In the genomic region with DNA sequence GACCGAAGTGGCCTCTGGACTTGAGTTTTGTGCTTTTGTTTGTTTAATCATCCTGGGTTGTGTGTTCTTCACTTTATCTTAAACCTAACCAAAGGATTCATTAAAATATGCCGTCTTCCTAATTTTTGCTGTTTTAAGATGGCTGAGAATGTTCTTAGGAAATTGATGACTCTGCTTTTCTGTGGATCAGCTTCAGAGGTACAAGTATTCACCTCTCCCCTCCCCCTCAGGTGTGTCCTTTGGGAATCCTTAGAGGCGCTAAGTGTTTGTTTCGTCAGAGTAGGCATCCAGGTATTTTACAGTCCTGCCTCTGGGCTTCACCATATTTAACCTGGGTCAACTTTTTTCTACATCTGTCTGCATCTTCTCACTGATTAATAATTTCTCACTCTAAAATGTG, we compare ENCODE assay signal across 8 cellular contexts. TPM values are rescaled to one million over a fixed set of nuclear protein-coding genes. Genes with fewer than 3 reads are reported as not detected.
DNase-seq lines count a peak whose midpoint lies in the region; ATAC-seq, FAIRE-seq and TF ChIP-seq lines count a peak whose summit lies in the region.

No MANE protein-coding gene starts in this region.

- TF ChIP-seq POLR2A in suprapubic skin (IDR thresholded peaks at IDR 0.05) = no peak

- WGBS in suprapubic skin = 57% methylated on average over 4 of the region's 4 CpGs

- no peak for TF ChIP-seq CTCF in suprapubic skin (IDR thresholded peaks at IDR 0.05)

- no peak for DNase-seq in activated CD4-positive, alpha-beta T cell treated with anti-CD3 and anti-CD28 coated beads, Interleukin-2, amount 10 ng/mL, durations not matched to agents 24 days and 14 days
- DNase-seq in activated CD4-positive, alpha-beta T cell treated with anti-CD3 and anti-CD28 coated beads, Interleukin-2, amount 50 U/mL, for 1 hour = no peak
- DNase-seq in activated CD4-positive, alpha-beta memory T cell treated with anti-CD3 and anti-CD28 coated beads for 36 hours = no peak
- DNase-seq in suprapubic skin (ENCODE audit: low spot score in 2 of 2) (no peak), SK-N-DZ (ENCODE audit: low spot score) (no peak), RCC 7860 (ENCODE audit: low spot score) (no peak)

- H3K27ac Mint-ChIP-seq in activated CD4-positive, alpha-beta T cell treated with anti-CD3 and anti-CD28 coated beads, Interleukin-2, amount 10 ng/mL, durations not matched to agents 24 days and 14 days = peak overlapping the region; percentile 85
- H3K27ac Mint-ChIP-seq in activated CD4-positive, alpha-beta memory T cell treated with anti-CD3 and anti-CD28 coated beads for 36 hours = no peak overlapping the region

- H3K4me3 Mint-ChIP-seq in activated CD4-positive, alpha-beta T cell treated with anti-CD3 and anti-CD28 coated beads, Interleukin-2, amount 10 ng/mL, durations not matched to agents 24 days and 14 days = peak overlapping the region; percentile 92
- peak overlapping the region; percentile 87 for H3K4me3 Mint-ChIP-seq in activated CD4-positive, alpha-beta memory T cell treated with anti-CD3 and anti-CD28 coated beads for 36 hours

- peaks cover 3% of the 10 kb centered on the region for H3K36me3 Mint-ChIP-seq in activated CD4-positive, alpha-beta T cell treated with anti-CD3 and anti-CD28 coated beads, Interleukin-2, amount 10 ng/mL, durations not matched to agents 24 days and 14 days (ENCODE audit: low read depth)
- H3K36me3 Mint-ChIP-seq in activated CD4-positive, alpha-beta memory T cell treated with anti-CD3 and anti-CD28 coated beads for 36 hours = no peaks in the 10 kb centered on the region

- no peak overlapping the region for H3K27ac ChIP-seq in iPS-20b (ENCODE audit: low read length)
- H3K27ac ChIP-seq in suprapubic skin = peak overlapping the region; percentile 93

- CTCF ChIA-PET in activated CD4-positive, alpha-beta memory T cell treated with anti-CD3 and anti-CD28 coated beads for 36 hours (lab: Charles Lee) = interaction anchor here (0.6 to 2.2 kb wide), 4 partner anchors 27 to 98 kb away, joined by 3 to 9 read pairs (median 6); partner anchors contain the start of gene FAM221A

- no peak for FAIRE-seq in RCC 7860 (lab: Jason Lieb, UNC)

- H3K27me3 ChIP-seq in iPS-20b (ENCODE audit: insufficient read depth, low read length) = peaks cover 29% of the 10 kb centered on the region
- H3K27me3 ChIP-seq in suprapubic skin = no peaks in the 10 kb centered on the region

- H3K9ac ChIP-seq in iPS-20b (ENCODE audit: low read depth, low read length) = peak overlapping the region; percentile 63

- intact Hi-C loops in activated CD4-positive, alpha-beta T cell treated with anti-CD3 and anti-CD28 coated beads, Interleukin-2, amount 10 ng/mL, durations not matched to agents 24 days and 14 days (cut with micrococcal nuclease) = loop anchor here (5.0 to 10.0 kb wide), 7 partner anchors 126 to 1654 kb away; partner anchors contain the start of genes CDCA7L, CYCS, IGF2BP3 and PALS2
- intact Hi-C loops in activated CD4-positive, alpha-beta memory T cell treated with anti-CD3 and anti-CD28 coated beads for 36 hours (cut with micrococcal nuclease) = loop anchor here (5.0 to 10.0 kb wide), 7 partner anchors 126 to 974 kb away; partner anchors contain the start of genes HYCC1, IGF2BP3, KLHL7 and NUP42

- H3K36me3 ChIP-seq in iPS-20b (ENCODE audit: insufficient read depth, low read depth, low read length) = no peaks in the 10 kb centered on the region
- no peaks in the 10 kb centered on the region for H3K36me3 ChIP-seq in suprapubic skin

- POLR2A ChIA-PET in activated CD4-positive, alpha-beta memory T cell treated with anti-CD3 and anti-CD28 coated beads for 36 hours (lab: Charles Lee) = interaction anchor here (0.8 to 0.9 kb wide), 2 partner anchors 17 to 81 kb away, joined by 3 read pairs; no protein-coding TSS in a partner anchor

- H3K4me3 ChIP-seq in iPS-20b (ENCODE audit: low read length) (peak overlapping the region; percentile 70), suprapubic skin (peak overlapping the region; percentile 78)

- no peak for TF ChIP-seq EP300 in suprapubic skin (IDR thresholded peaks at IDR 0.05)

- H3K27me3 Mint-ChIP-seq in activated CD4-positive, alpha-beta T cell treated with anti-CD3 and anti-CD28 coated beads, Interleukin-2, amount 10 ng/mL, durations not matched to agents 24 days and 14 days = no peaks in the 10 kb centered on the region
- H3K27me3 Mint-ChIP-seq in activated CD4-positive, alpha-beta memory T cell treated with anti-CD3 and anti-CD28 coated beads for 36 hours = no peaks in the 10 kb centered on the region

- ATAC-seq in HG02840 (IDR thresholded peaks at IDR 0.05; ENCODE audit: low FRiP score, unreplicated experiment) = no peak

- H3K9me3 ChIP-seq in iPS-20b (ENCODE audit: insufficient read depth, low read depth, low read length) (no peaks in the 10 kb centered on the region), suprapubic skin (no peaks in the 10 kb centered on the region)

- H3K4me1 ChIP-seq in iPS-20b (ENCODE audit: insufficient read depth, low read length) (peaks cover 15% of the 10 kb centered on the region), suprapubic skin (peaks cover 19% of the 10 kb centered on the region)

- H3K9me3 Mint-ChIP-seq in activated CD4-positive, alpha-beta T cell treated with anti-CD3 and anti-CD28 coated beads, Interleukin-2, amount 10 ng/mL, durations not matched to agents 24 days and 14 days = peaks cover 5% of the 10 kb centered on the region
- H3K9me3 Mint-ChIP-seq in activated CD4-positive, alpha-beta memory T cell treated with anti-CD3 and anti-CD28 coated beads for 36 hours = no peaks in the 10 kb centered on the region

- peaks cover 53% of the 10 kb centered on the region for H3K4me1 Mint-ChIP-seq in activated CD4-positive, alpha-beta T cell treated with anti-CD3 and anti-CD28 coated beads, Interleukin-2, amount 10 ng/mL, durations not matched to agents 24 days and 14 days
- H3K4me1 Mint-ChIP-seq in activated CD4-positive, alpha-beta memory T cell treated with anti-CD3 and anti-CD28 coated beads for 36 hours (ENCODE audit: low read depth) = peaks cover 59% of the 10 kb centered on the region

RNA-seq across cellular contexts. Expression of gene CCDC126, which starts 1.1 kb away (rescaled TPM):
- total RNA-seq in activated CD4-positive, alpha-beta T cell treated with anti-CD3 and anti-CD28 coated beads, Interleukin-2, amount 10 ng/mL, durations not matched to agents 24 days and 14 days = 6.2 and 8.1 TPM in 2 replicates
- 1 to 10 TPM; 5.2 to 5.7 TPM for total RNA-seq in activated CD4-positive, alpha-beta memory T cell treated with anti-CD3 and anti-CD28 coated beads for 36 hours
- 10 to 100 TPM in 2 of 4 donors, 1 to 10 TPM in 2; 7.1 to 25.4 (median 11.5) TPM for total RNA-seq in suprapubic skin
- 10.5 and 11.5 TPM in 2 replicates for polyA plus RNA-seq in SK-N-DZ (2014; cell fraction: cytosol; rRNA removed)
- 5.9 and 8.8 TPM in 2 replicates for polyA plus RNA-seq in SK-N-DZ (2014; cell fraction: nucleus; rRNA removed)
